Comparison of ENCODE assay signal across 31 cellular contexts in genomic region chr1:18701183-18701582, GRCh38.
"Had no signal": no experiment of that assay in that cellular context is flagged by ENCODE, and none has a peak within 500 bp of the region (broad histone marks: within the 10 kb centered on the region; RNA-seq: fewer than 3 reads in every experiment).

No MANE protein-coding gene starts in this region.

- H3K4me3 ChIP-seq: adrenal gland, ascending aorta had no signal

- ATAC-seq: activated CD8-positive, alpha-beta T cell treated with anti-CD3 and anti-CD28 coated beads for 36 hours; activated naive CD4-positive, alpha-beta T cell treated with anti-CD3 and anti-CD28 coated beads, Interleukin-2, amount 50 U/mL, for 72 hours; activated T-cell treated with anti-CD3 and anti-CD28 coated beads, Interleukin-2, amount 50 U/mL, for 4 hours; activated T-cell treated with anti-CD3 and anti-CD28 coated beads, Interleukin-2, amount 50 U/mL, for 72 hours; activated T-helper 17 cell treated with anti-CD3 and anti-CD28 coated beads, Interleukin-2, amount 50 U/mL, for 72 hours had no signal

- H3K27me3 ChIP-seq: ascending aorta had no signal

- H3K27ac ChIP-seq: adrenal gland, ascending aorta, VCaP had no signal

- H3K4me1 ChIP-seq: adrenal gland, ascending aorta had no signal

- FAIRE-seq: TTC549 had no signal

- H3K36me3 ChIP-seq: adrenal gland, ascending aorta had no signal

- H3K9me3 ChIP-seq: adrenal gland, ascending aorta had no signal

- DNase-seq: activated B cell treated with CpG ODN at 0.5 μM for 24 hours; activated CD4-positive, alpha-beta memory T cell treated with anti-CD3 and anti-CD28 coated beads for 36 hours; activated CD4-positive, alpha-beta T cell treated with anti-CD3 and anti-CD28 coated beads for 4 hours; activated CD4-positive, alpha-beta T cell treated with anti-CD3 and anti-CD28 coated beads, Interleukin-2, amount 10 ng/mL, durations not matched to agents 24 days and 14 days; activated CD4-positive, alpha-beta T cell treated with anti-CD3 and anti-CD28 coated beads, Interleukin-2, amount 50 U/mL, for 1 hour; activated CD4-positive, alpha-beta T cell treated with anti-CD3 and anti-CD28 coated beads, Interleukin-2, amount 50 U/mL, for 4 hours; activated CD4-positive, CD25-positive, alpha-beta regulatory T cell treated with anti-CD3 and anti-CD28 coated beads, Interleukin-2, amount 50 U/mL, for 72 hours; activated CD8-positive, alpha-beta memory T cell treated with anti-CD3 and anti-CD28 coated beads, Interleukin-2, amount 50 U/mL, for 4 hours; activated CD8-positive, alpha-beta T cell treated with anti-CD3 and anti-CD28 coated beads for 36 hours; activated effector memory CD4-positive, alpha-beta T cell treated with anti-CD3 and anti-CD28 coated beads, Interleukin-2, amount 50 U/mL, for 16 hours; activated gamma-delta T cell treated with Interleukin-2 at 50 U/mL for 16 hours; activated naive CD4-positive, alpha-beta T cell; activated naive CD4-positive, alpha-beta T cell treated with anti-CD3 and anti-CD28 coated beads for 36 hours; activated naive CD4-positive, alpha-beta T cell treated with anti-CD3 and anti-CD28 coated beads, Interleukin-2, amount 50 U/mL, for 16 hours; activated naive CD8-positive, alpha-beta T cell treated with anti-CD3 and anti-CD28 coated beads for 36 hours; activated T-cell treated with anti-CD3 and anti-CD28 coated beads for 4 hours; activated T-cell treated with anti-CD3 and anti-CD28 coated beads, Interleukin-2, amount 50 U/mL, for 1 hour; activated T-cell treated with anti-CD3 and anti-CD28 coated beads, Interleukin-2, amount 50 U/mL, for 4 hours; activated T-cell treated with anti-CD3 and anti-CD28 coated beads, Interleukin-2, amount 50 U/mL, for 72 hours; adrenal gland; amygdala; anterior cingulate cortex; central memory CD4-positive, alpha-beta T cell; T-helper 1 cell; T-helper 2 cell; T-helper 9 cell had no signal
